Comparison of ENCODE assay signal across 8 cellular contexts in the genomic region with DNA sequence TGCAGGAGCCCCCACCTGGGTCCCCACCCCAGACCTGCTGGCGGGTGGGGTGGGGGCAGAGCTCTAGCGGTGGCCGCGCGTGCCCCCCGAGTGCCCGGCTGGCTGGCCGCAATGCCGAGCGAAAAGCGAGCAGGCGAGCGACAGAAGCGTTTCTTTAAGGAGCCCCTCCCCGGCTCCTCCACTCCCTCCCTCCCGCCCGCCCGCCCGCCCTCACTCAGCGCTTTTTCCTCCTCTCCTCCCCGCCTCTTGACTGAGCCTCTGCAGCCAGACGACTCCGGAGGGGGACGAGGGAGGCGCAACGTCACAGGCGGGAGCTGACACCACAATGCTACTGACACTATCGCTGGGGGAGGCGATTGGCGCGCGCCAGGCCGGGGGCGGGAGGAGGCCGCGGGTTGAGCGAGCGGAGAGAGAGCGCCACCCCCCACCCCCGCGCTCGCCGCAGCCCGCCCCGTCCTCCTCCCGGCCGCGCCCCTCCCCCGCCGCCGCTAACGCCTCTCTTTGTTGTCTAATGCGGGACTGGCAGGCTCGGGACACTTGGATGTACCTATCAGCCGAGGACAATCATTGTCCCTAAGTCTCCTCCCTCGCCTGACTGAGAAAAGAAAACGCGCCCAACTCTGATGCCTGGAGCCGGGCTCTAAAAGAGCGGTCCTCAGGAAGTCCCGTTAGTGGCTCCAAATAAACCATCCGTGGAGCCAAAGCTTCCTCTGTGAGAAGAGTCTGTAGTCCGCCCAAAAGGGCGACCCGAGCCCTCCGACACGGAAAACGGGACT. TPM values are rescaled to one million over a fixed set of nuclear protein-coding genes. Genes with fewer than 3 reads are reported as not detected.
DNase-seq lines count a peak whose midpoint lies in the region; ATAC-seq, FAIRE-seq and TF ChIP-seq lines count a peak whose summit lies in the region.

A gene (minus strand): TSS at position 127 of the 776 bp plus-strand sequence. CDS start 313 bp downstream, outside the sequence.

- DNase-seq in DMS79 (lab: John Stamatoyannopoulos, UW) = peak; percentile 84
- DNase-seq in H54 (ENCODE audit: insufficient read length, low spot score) = peak; percentile 93
- DNase-seq in LNCaP clone FGC (ENCODE audit: low read depth) = peak; percentile 94
- DNase-seq in RPMI8226 = peak; percentile 98
- peak; percentile 90 for DNase-seq in activated T-helper 2 cell treated with anti-CD3 and anti-CD28 coated beads, Interferon-gamma antibody, Interleukin-2, Interleukin-4, amounts not matched to agents 10 μg/mL and 5 μg/mL and 100 μg/mL, durations not matched to agents 14 hours and 24 hours and 36 hours (ENCODE audit: low spot score)
- DNase-seq in fibroblast of mammary gland (ENCODE audit: low read depth) = peak; percentile 97
- DNase-seq in naive thymus-derived CD8-positive, alpha-beta T cell = peak; percentile 70 to 93 (median 82)

- H3K4me3 ChIP-seq in LNCaP clone FGC (ENCODE audit: low read depth, low read length) (peak within 1 kb of the TSS; percentile 70), fibroblast of mammary gland (ENCODE audit: control insufficient read depth, low read depth, low read length) (peak within 1 kb of the TSS; percentile 70)

- H3K36me3 Mint-ChIP-seq in activated T-helper 2 cell treated with anti-CD3 and anti-CD28 coated beads, Interferon-gamma antibody, Interleukin-2, Interleukin-4, amounts not matched to agents 10 μg/mL and 5 μg/mL and 100 μg/mL, durations not matched to agents 14 hours and 24 hours and 36 hours (ENCODE audit: low read depth) = no peaks in the 10 kb centered on the region
- H3K36me3 Mint-ChIP-seq in naive thymus-derived CD8-positive, alpha-beta T cell = no peaks in the 10 kb centered on the region
- H3K36me3 Mint-ChIP-seq in stimulated activated memory B cell treated with anti-CD40 and anti-IgM and Interleukin-4, amounts not matched to agents 10 μg/mL and 1 μg/mL and 100 μg/mL, for 72 hours = peaks cover 5% of the 10 kb centered on the region

- TF ChIP-seq CTCF in LNCaP clone FGC (IDR thresholded peaks at IDR 0.05; ENCODE audit: control insufficient read depth, extremely low read depth, insufficient read depth) (no peak), fibroblast of mammary gland (conservative IDR thresholded peaks at IDR 0.05; ENCODE audit: control insufficient read depth, insufficient read depth, low read depth, low read length) (no peak)

- peaks cover 7% of the 10 kb centered on the region for H3K4me1 Mint-ChIP-seq in activated T-helper 2 cell treated with anti-CD3 and anti-CD28 coated beads, Interferon-gamma antibody, Interleukin-2, Interleukin-4, amounts not matched to agents 10 μg/mL and 5 μg/mL and 100 μg/mL, durations not matched to agents 14 hours and 24 hours and 36 hours (ENCODE audit: low read depth)
- H3K4me1 Mint-ChIP-seq in naive thymus-derived CD8-positive, alpha-beta T cell = peaks cover 10 to 24% (median 18%) of the 10 kb centered on the region in 4 donors
- H3K4me1 Mint-ChIP-seq in stimulated activated memory B cell treated with anti-CD40 and anti-IgM and Interleukin-4, amounts not matched to agents 10 μg/mL and 1 μg/mL and 100 μg/mL, for 72 hours = peaks cover 19% of the 10 kb centered on the region

- no peak for FAIRE-seq in H54 (lab: Jason Lieb, UNC)

- peak; percentile 59 to 63 for ATAC-seq in naive thymus-derived CD8-positive, alpha-beta T cell
- peak; percentile 79 for ATAC-seq in stimulated activated memory B cell treated with anti-CD40 and anti-IgM and Interleukin-4, amounts not matched to agents 10 μg/mL and 1 μg/mL and 100 μg/mL, for 72 hours

- peaks cover 36% of the 10 kb centered on the region for H3K27me3 Mint-ChIP-seq in activated T-helper 2 cell treated with anti-CD3 and anti-CD28 coated beads, Interferon-gamma antibody, Interleukin-2, Interleukin-4, amounts not matched to agents 10 μg/mL and 5 μg/mL and 100 μg/mL, durations not matched to agents 14 hours and 24 hours and 36 hours (ENCODE audit: low read depth)
- peaks cover 0 to 4% (median 0%) of the 10 kb centered on the region in 5 donors for H3K27me3 Mint-ChIP-seq in naive thymus-derived CD8-positive, alpha-beta T cell
- peaks cover 50% of the 10 kb centered on the region for H3K27me3 Mint-ChIP-seq in stimulated activated memory B cell treated with anti-CD40 and anti-IgM and Interleukin-4, amounts not matched to agents 10 μg/mL and 1 μg/mL and 100 μg/mL, for 72 hours

- intact Hi-C loops in activated T-helper 2 cell treated with anti-CD3 and anti-CD28 coated beads, Interferon-gamma antibody, Interleukin-2, Interleukin-4, amounts not matched to agents 10 μg/mL and 5 μg/mL and 100 μg/mL, durations not matched to agents 14 hours and 24 hours and 36 hours (cut with micrococcal nuclease) = loop anchor here (5.0 to 10.0 kb wide), 4 partner anchors 564 to 1054 kb away; no protein-coding TSS in a partner anchor

- no peaks in the 10 kb centered on the region for H3K9me3 Mint-ChIP-seq in activated T-helper 2 cell treated with anti-CD3 and anti-CD28 coated beads, Interferon-gamma antibody, Interleukin-2, Interleukin-4, amounts not matched to agents 10 μg/mL and 5 μg/mL and 100 μg/mL, durations not matched to agents 14 hours and 24 hours and 36 hours
- H3K9me3 Mint-ChIP-seq in naive thymus-derived CD8-positive, alpha-beta T cell = no peaks in the 10 kb centered on the region
- peaks cover 2% of the 10 kb centered on the region for H3K9me3 Mint-ChIP-seq in stimulated activated memory B cell treated with anti-CD40 and anti-IgM and Interleukin-4, amounts not matched to agents 10 μg/mL and 1 μg/mL and 100 μg/mL, for 72 hours

- peak within 1 kb of the TSS; percentile 89 for H3K4me3 Mint-ChIP-seq in activated T-helper 2 cell treated with anti-CD3 and anti-CD28 coated beads, Interferon-gamma antibody, Interleukin-2, Interleukin-4, amounts not matched to agents 10 μg/mL and 5 μg/mL and 100 μg/mL, durations not matched to agents 14 hours and 24 hours and 36 hours (ENCODE audit: low read depth)
- peak within 1 kb of the TSS; percentile 88 to 95 (median 90) for H3K4me3 Mint-ChIP-seq in naive thymus-derived CD8-positive, alpha-beta T cell
- H3K4me3 Mint-ChIP-seq in stimulated activated memory B cell treated with anti-CD40 and anti-IgM and Interleukin-4, amounts not matched to agents 10 μg/mL and 1 μg/mL and 100 μg/mL, for 72 hours = peak within 1 kb of the TSS; percentile 86

- POLR2A ChIA-PET in naive thymus-derived CD8-positive, alpha-beta T cell (lab: Charles Lee) = interaction anchor here (0.6 kb wide), 2 partner anchors 86 to 337 kb away, joined by 3 to 4 read pairs; no protein-coding TSS in a partner anchor

- TF ChIP-seq POLR2A in H54 (IDR thresholded peaks at IDR 0.05; ENCODE audit: low read depth, low read length) = peak; percentile 40; the same call in 1 of the 2 replicates

- H3K27ac Mint-ChIP-seq in activated T-helper 2 cell treated with anti-CD3 and anti-CD28 coated beads, Interferon-gamma antibody, Interleukin-2, Interleukin-4, amounts not matched to agents 10 μg/mL and 5 μg/mL and 100 μg/mL, durations not matched to agents 14 hours and 24 hours and 36 hours = peak within 1 kb of the TSS; percentile 89
- peak within 1 kb of the TSS; percentile 16 to 96 (median 82) for H3K27ac Mint-ChIP-seq in naive thymus-derived CD8-positive, alpha-beta T cell
- no peak within 1 kb of the TSS for H3K27ac Mint-ChIP-seq in stimulated activated memory B cell treated with anti-CD40 and anti-IgM and Interleukin-4, amounts not matched to agents 10 μg/mL and 1 μg/mL and 100 μg/mL, for 72 hours

RNA-seq across cellular contexts. Expression of the gene that starts here (rescaled TPM):
- total RNA-seq in activated T-helper 2 cell treated with anti-CD3 and anti-CD28 coated beads, Interferon-gamma antibody, Interleukin-2, Interleukin-4, amounts not matched to agents 10 μg/mL and 5 μg/mL and 100 μg/mL, durations not matched to agents 14 hours and 24 hours and 36 hours = 1.6 and 1.8 TPM in 2 replicates
- total RNA-seq in naive thymus-derived CD8-positive, alpha-beta T cell = 1 to 10 TPM; 1.5 to 1.8 TPM
- polyA plus RNA-seq in naive thymus-derived CD8-positive, alpha-beta T cell = not detected

Comparison
In these comparisons a context has a peak if more than half of its experiments do, and no peak if none do; other contexts are left out.
1. Peak in every context shown above with its lines: DNase-seq, ATAC-seq and H3K4me3 ChIP-seq.